ENCODE assay signal across 1 cellular context in the genomic region with DNA sequence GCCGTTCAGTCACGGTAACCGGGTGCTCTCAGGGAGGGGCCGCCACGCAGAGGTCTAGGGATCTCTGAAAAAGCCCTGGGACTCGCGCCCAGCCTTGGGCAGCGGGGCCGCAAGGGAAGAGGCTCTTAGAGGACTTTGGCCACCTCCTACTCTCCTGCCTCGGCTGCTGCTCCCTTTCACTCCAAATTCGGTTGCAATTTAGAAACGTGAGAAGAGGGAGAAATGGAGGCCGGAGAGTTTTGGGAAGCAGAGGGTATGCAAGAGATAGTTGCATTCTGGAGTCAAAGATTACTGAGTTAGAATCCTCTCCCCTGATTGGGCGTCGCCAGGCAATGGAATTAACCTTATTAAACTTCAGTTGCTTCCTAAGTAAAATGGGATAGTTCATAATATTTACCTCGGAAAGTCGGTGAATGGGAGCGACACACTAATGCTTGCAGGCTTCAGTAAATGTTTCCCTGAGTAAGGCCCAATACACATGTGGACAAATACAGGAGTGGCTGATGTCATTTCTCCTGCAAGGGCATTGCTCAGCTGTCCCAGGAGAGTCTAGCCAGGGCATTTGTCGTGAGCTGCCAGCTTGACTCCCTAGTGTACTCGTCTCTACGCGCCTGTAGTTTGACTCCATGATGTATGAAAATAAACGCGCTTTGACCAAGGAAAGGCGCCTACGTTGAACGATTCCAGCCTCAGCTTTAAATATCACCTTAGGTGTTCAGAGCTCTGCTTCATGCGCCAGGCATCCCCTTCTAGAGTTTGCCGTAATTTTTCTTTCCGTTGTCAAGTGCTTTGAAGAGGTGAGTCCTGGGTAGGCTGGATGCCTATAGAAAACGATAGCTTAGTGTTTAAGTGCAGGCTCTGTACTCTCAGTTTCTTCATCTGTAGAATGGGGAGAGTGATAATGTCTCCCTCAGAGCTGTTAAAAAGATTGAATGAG.
A peak's percentile ranks its signal among the peaks of the same experiment; 100 is the strongest.
TF ChIP-seq lines count a peak whose summit lies in the region.

No MANE protein-coding gene starts in this region.

TF ChIP-seq in HepG2, 621 proteins besides CTCF, POLR2A, EP300 and RAD21 (continued from another document and continues in another):
- TF ChIP-seq, protein P1, sequence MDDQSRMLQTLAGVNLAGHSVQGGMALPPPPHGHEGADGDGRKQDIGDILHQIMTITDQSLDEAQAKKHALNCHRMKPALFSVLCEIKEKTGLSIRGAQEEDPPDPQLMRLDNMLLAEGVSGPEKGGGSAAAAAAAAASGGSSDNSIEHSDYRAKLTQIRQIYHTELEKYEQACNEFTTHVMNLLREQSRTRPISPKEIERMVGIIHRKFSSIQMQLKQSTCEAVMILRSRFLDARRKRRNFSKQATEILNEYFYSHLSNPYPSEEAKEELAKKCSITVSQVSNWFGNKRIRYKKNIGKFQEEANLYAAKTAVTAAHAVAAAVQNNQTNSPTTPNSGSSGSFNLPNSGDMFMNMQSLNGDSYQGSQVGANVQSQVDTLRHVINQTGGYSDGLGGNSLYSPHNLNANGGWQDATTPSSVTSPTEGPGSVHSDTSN (CRISPR knock-in tag; IDR thresholded peaks at IDR 0.05; ENCODE audit: borderline replicate concordance) = no peak
- TF ChIP-seq ZZZ3 (CRISPR knock-in tag; IDR thresholded peaks at IDR 0.05; ENCODE audit: borderline replicate concordance) = no peak
- TF ChIP-seq MXI1 (IDR thresholded peaks at IDR 0.05; ENCODE audit: borderline replicate concordance, low read depth, low read length) = peak; percentile 74; the same call in 1 of the 3 replicates
- TF ChIP-seq, protein P2, sequence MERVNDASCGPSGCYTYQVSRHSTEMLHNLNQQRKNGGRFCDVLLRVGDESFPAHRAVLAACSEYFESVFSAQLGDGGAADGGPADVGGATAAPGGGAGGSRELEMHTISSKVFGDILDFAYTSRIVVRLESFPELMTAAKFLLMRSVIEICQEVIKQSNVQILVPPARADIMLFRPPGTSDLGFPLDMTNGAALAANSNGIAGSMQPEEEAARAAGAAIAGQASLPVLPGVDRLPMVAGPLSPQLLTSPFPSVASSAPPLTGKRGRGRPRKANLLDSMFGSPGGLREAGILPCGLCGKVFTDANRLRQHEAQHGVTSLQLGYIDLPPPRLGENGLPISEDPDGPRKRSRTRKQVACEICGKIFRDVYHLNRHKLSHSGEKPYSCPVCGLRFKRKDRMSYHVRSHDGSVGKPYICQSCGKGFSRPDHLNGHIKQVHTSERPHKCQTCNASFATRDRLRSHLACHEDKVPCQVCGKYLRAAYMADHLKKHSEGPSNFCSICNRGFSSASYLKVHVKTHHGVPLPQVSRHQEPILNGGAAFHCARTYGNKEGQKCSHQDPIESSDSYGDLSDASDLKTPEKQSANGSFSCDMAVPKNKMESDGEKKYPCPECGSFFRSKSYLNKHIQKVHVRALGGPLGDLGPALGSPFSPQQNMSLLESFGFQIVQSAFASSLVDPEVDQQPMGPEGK (CRISPR knock-in tag; IDR thresholded peaks at IDR 0.05) = peak; percentile 46; the same call in 1 of the 2 replicates
- no peak for TF ChIP-seq FOXM1 (CRISPR knock-in tag; IDR thresholded peaks at IDR 0.05)
- TF ChIP-seq, protein P3, sequence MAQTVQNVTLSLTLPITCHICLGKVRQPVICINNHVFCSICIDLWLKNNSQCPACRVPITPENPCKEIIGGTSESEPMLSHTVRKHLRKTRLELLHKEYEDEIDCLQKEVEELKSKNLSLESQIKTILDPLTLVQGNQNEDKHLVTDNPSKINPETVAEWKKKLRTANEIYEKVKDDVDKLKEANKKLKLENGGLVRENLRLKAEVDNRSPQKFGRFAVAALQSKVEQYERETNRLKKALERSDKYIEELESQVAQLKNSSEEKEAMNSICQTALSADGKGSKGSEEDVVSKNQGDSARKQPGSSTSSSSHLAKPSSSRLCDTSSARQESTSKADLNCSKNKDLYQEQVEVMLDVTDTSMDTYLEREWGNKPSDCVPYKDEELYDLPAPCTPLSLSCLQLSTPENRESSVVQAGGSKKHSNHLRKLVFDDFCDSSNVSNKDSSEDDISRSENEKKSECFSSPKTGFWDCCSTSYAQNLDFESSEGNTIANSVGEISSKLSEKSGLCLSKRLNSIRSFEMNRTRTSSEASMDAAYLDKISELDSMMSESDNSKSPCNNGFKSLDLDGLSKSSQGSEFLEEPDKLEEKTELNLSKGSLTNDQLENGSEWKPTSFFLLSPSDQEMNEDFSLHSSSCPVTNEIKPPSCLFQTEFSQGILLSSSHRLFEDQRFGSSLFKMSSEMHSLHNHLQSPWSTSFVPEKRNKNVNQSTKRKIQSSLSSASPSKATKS (CRISPR knock-in tag; IDR thresholded peaks at IDR 0.05) = 0 out of 2 replicates have a peak, but pooled peaks have one; percentile 58
- TF ChIP-seq NPAS2 (CRISPR knock-in tag; IDR thresholded peaks at IDR 0.05; ENCODE audit: borderline replicate concordance) = no peak
- TF ChIP-seq, protein P4, sequence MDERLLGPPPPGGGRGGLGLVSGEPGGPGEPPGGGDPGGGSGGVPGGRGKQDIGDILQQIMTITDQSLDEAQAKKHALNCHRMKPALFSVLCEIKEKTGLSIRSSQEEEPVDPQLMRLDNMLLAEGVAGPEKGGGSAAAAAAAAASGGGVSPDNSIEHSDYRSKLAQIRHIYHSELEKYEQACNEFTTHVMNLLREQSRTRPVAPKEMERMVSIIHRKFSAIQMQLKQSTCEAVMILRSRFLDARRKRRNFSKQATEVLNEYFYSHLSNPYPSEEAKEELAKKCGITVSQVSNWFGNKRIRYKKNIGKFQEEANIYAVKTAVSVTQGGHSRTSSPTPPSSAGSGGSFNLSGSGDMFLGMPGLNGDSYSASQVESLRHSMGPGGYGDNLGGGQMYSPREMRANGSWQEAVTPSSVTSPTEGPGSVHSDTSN (CRISPR knock-in tag; IDR thresholded peaks at IDR 0.05) = no peak
- TF ChIP-seq CENPT (CRISPR knock-in tag; IDR thresholded peaks at IDR 0.05; ENCODE audit: low read depth) = no peak
- TF ChIP-seq, protein P5, sequence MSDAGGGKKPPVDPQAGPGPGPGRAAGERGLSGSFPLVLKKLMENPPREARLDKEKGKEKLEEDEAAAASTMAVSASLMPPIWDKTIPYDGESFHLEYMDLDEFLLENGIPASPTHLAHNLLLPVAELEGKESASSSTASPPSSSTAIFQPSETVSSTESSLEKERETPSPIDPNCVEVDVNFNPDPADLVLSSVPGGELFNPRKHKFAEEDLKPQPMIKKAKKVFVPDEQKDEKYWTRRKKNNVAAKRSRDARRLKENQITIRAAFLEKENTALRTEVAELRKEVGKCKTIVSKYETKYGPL (CRISPR knock-in tag; IDR thresholded peaks at IDR 0.05) = 0 out of 2 replicates have a peak, but pooled peaks have one; percentile 5
- TF ChIP-seq, protein P6, sequence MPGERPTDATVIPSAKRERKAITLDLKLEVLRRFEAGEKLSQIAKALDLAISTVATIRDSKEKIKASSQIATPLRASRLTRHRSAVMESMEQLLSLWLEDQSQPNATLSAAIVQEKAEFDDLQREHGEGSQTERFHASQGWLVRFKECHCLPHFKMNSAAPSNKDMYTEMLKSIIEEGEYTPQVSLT (CRISPR knock-in tag; IDR thresholded peaks at IDR 0.05; ENCODE audit: borderline replicate concordance, low read depth) = no peak
- TF ChIP-seq, protein P7, sequence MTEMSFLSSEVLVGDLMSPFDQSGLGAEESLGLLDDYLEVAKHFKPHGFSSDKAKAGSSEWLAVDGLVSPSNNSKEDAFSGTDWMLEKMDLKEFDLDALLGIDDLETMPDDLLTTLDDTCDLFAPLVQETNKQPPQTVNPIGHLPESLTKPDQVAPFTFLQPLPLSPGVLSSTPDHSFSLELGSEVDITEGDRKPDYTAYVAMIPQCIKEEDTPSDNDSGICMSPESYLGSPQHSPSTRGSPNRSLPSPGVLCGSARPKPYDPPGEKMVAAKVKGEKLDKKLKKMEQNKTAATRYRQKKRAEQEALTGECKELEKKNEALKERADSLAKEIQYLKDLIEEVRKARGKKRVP (CRISPR knock-in tag; IDR thresholded peaks at IDR 0.05) = peak in 1 of 2 experiments; percentile 81; a peak in 2 of 4 replicates
- peak; percentile 98 for TF ChIP-seq ZNF629 (CRISPR knock-in tag; conservative IDR thresholded peaks at IDR 0.05)
- TF ChIP-seq, protein P8, sequence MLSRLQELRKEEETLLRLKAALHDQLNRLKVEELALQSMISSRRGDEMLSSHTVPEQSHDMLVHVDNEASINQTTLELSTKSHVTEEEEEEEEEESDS (CRISPR knock-in tag; IDR thresholded peaks at IDR 0.05; ENCODE audit: borderline replicate concordance) = no peak; the same call in 1 of the 2 replicates
- TF ChIP-seq ZNF776 (CRISPR knock-in tag; IDR thresholded peaks at IDR 0.05) = no peak
- no peak for TF ChIP-seq GTF3A (CRISPR knock-in tag; conservative IDR thresholded peaks at IDR 0.05)
- no peak for TF ChIP-seq GATAD2A (CRISPR knock-in tag; IDR thresholded peaks at IDR 0.05)
- TF ChIP-seq RFX3 (CRISPR knock-in tag; IDR thresholded peaks at IDR 0.05) = no peak
- TF ChIP-seq TAF1 (CRISPR knock-in tag; IDR thresholded peaks at IDR 0.05) = no peak
- TF ChIP-seq PITX1 (CRISPR knock-in tag; IDR thresholded peaks at IDR 0.05) = 0 out of 2 replicates have a peak, but pooled peaks have one; percentile 16
- no peak for TF ChIP-seq SMARCE1 (IDR thresholded peaks at IDR 0.05; ENCODE audit: borderline replicate concordance)
- no peak for TF ChIP-seq MED8 (CRISPR knock-in tag; IDR thresholded peaks at IDR 0.05; ENCODE audit: insufficient replicate concordance)
- TF ChIP-seq, protein P9, sequence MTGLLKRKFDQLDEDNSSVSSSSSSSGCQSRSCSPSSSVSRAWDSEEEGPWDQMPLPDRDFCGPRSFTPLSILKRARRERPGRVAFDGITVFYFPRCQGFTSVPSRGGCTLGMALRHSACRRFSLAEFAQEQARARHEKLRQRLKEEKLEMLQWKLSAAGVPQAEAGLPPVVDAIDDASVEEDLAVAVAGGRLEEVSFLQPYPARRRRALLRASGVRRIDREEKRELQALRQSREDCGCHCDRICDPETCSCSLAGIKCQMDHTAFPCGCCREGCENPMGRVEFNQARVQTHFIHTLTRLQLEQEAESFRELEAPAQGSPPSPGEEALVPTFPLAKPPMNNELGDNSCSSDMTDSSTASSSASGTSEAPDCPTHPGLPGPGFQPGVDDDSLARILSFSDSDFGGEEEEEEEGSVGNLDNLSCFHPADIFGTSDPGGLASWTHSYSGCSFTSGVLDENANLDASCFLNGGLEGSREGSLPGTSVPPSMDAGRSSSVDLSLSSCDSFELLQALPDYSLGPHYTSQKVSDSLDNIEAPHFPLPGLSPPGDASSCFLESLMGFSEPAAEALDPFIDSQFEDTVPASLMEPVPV (CRISPR knock-in tag; IDR thresholded peaks at IDR 0.05) = 0 out of 2 replicates have a peak, but pooled peaks have one; percentile 32
- TF ChIP-seq, protein P10, sequence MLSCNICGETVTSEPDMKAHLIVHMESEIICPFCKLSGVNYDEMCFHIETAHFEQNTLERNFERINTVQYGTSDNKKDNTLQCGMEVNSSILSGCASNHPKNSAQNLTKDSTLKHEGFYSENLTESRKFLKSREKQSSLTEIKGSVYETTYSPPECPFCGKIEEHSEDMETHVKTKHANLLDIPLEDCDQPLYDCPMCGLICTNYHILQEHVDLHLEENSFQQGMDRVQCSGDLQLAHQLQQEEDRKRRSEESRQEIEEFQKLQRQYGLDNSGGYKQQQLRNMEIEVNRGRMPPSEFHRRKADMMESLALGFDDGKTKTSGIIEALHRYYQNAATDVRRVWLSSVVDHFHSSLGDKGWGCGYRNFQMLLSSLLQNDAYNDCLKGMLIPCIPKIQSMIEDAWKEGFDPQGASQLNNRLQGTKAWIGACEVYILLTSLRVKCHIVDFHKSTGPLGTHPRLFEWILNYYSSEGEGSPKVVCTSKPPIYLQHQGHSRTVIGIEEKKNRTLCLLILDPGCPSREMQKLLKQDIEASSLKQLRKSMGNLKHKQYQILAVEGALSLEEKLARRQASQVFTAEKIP (CRISPR knock-in tag; IDR thresholded peaks at IDR 0.05; ENCODE audit: borderline replicate concordance) = no peak
- TF ChIP-seq NFE2L2 (IDR thresholded peaks at IDR 0.05; ENCODE audit: low read length) = no peak
- TF ChIP-seq YEATS4 (CRISPR knock-in tag; IDR thresholded peaks at IDR 0.05; ENCODE audit: borderline replicate concordance) = peak; percentile 67; the same call in 1 of the 2 replicates
- TF ChIP-seq ZNF558 (CRISPR knock-in tag; IDR thresholded peaks at IDR 0.05; ENCODE audit: borderline replicate concordance) = no peak
- 0 out of 2 replicates have a peak, but pooled peaks have one; percentile 34 for TF ChIP-seq RCOR2 (CRISPR knock-in tag; IDR thresholded peaks at IDR 0.05)
- TF ChIP-seq GABPA (IDR thresholded peaks at IDR 0.05; ENCODE audit: low read depth, low read length) = no peak
- TF ChIP-seq GABPA (CRISPR knock-in tag; IDR thresholded peaks at IDR 0.05; ENCODE audit: low read depth) = no peak; the same call in 1 of the 2 replicates
- TF ChIP-seq NR2F2 (IDR thresholded peaks at IDR 0.05; ENCODE audit: borderline replicate concordance, low read depth) = 0 out of 2 replicates have a peak, but pooled peaks have one; percentile 12
- TF ChIP-seq, protein P11, sequence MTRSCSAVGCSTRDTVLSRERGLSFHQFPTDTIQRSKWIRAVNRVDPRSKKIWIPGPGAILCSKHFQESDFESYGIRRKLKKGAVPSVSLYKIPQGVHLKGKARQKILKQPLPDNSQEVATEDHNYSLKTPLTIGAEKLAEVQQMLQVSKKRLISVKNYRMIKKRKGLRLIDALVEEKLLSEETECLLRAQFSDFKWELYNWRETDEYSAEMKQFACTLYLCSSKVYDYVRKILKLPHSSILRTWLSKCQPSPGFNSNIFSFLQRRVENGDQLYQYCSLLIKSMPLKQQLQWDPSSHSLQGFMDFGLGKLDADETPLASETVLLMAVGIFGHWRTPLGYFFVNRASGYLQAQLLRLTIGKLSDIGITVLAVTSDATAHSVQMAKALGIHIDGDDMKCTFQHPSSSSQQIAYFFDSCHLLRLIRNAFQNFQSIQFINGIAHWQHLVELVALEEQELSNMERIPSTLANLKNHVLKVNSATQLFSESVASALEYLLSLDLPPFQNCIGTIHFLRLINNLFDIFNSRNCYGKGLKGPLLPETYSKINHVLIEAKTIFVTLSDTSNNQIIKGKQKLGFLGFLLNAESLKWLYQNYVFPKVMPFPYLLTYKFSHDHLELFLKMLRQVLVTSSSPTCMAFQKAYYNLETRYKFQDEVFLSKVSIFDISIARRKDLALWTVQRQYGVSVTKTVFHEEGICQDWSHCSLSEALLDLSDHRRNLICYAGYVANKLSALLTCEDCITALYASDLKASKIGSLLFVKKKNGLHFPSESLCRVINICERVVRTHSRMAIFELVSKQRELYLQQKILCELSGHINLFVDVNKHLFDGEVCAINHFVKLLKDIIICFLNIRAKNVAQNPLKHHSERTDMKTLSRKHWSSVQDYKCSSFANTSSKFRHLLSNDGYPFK (CRISPR knock-in tag; IDR thresholded peaks at IDR 0.05; ENCODE audit: borderline replicate concordance) = no peak
- TF ChIP-seq, protein P12, sequence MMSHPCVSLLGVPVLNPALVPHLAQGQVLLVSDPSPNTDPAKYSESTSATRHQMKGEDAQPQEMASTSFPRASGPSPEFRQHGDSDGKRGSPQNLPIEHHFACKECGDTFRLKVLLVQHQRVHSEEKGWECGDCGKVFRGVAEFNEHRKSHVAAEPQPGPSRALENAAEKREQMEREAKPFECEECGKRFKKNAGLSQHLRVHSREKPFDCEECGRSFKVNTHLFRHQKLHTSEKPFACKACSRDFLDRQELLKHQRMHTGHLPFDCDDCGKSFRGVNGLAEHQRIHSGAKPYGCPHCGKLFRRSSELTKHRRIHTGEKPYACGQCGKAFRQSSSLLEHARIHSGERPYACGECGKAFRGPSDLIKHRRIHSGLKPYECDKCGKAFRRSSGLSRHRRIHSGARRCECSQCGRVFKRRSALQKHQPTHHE (CRISPR knock-in tag; IDR thresholded peaks at IDR 0.05; ENCODE audit: borderline replicate concordance) = no peak
- TF ChIP-seq, protein P13, sequence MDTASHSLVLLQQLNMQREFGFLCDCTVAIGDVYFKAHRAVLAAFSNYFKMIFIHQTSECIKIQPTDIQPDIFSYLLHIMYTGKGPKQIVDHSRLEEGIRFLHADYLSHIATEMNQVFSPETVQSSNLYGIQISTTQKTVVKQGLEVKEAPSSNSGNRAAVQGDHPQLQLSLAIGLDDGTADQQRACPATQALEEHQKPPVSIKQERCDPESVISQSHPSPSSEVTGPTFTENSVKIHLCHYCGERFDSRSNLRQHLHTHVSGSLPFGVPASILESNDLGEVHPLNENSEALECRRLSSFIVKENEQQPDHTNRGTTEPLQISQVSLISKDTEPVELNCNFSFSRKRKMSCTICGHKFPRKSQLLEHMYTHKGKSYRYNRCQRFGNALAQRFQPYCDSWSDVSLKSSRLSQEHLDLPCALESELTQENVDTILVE (CRISPR knock-in tag; IDR thresholded peaks at IDR 0.05) = 0 out of 2 replicates have a peak, but pooled peaks have one; percentile 4
